Comparison of ENCODE assay signal across 9 cellular contexts in genomic region chr10:78479467-78479866, GRCh38.
"Had no signal": no experiment of that assay in that cellular context is flagged by ENCODE, and none has a peak within 500 bp of the region (broad histone marks: within the 10 kb centered on the region; RNA-seq: fewer than 3 reads in every experiment).

No MANE protein-coding gene starts in this region.

- ATAC-seq: GM23338, HepG2 had no signal

- FAIRE-seq: H1, H54, HepG2 had no signal

- H2AFZ ChIP-seq: GM23338 had no signal

- H3K4me2 ChIP-seq: GM23338 had no signal

- H3K4me3 Mint-ChIP-seq: GM23338, H9, IgD-negative memory B cell had no signal

- H3K36me3 Mint-ChIP-seq: IgD-negative memory B cell had no signal

- H3K4me1 Mint-ChIP-seq: GM23338, IgD-negative memory B cell had no signal

- H3K27ac Mint-ChIP-seq: GM23338, H9, IgD-negative memory B cell had no signal

- H3K9me3 Mint-ChIP-seq: GM23338, H9, IgD-negative memory B cell had no signal

- H3K27ac ChIP-seq: HL-60 had no signal

- DNase-seq: H9, HCEC 1CT, KG1 had no signal

- H3K4me3 ChIP-seq: GM23338 had no signal
